ENCODE assay signal across 8 cellular contexts in the genomic region with DNA sequence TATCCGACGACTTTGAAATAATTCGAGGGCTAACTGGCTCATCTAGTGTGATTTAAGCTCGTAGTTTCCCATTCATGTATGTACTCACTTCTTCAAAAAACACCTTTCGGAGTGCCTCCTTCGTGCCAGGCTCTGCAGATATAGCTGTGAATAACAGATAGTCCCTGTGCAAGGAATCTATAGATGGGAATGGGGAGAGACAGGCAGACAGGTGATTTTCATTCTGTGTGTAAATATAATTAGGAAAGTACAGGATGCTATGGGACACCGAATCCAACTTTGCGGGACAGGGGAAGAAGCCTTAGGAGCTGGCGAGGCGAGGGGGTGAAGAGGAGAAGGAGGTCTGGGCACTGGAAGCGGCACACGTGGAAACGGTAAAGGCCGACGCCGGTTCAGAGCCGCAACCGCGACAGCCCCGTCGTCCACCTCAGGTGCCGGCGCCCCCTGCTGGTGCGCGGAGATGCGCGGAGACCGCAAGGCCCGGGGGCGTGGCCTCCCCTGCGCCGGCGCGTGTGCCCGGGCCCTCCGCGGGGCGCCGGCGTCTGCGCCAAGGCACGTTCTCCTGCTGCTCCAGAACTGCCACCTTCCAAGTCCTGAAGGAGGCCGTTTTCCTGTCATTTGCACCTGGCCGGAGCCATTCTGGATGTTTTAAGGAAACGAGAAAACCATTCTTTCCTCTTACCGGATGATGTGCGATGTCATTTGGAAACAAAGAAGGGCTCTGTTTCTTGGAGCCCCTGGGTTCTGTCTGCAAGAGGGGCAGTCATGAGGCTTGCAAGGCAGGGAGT. TPM values are rescaled to one million over a fixed set of nuclear protein-coding genes. Genes with fewer than 3 reads are reported as not detected.
DNase-seq lines count a peak whose midpoint lies in the region; ATAC-seq, FAIRE-seq and TF ChIP-seq lines count a peak whose summit lies in the region.

No MANE protein-coding gene starts in this region.

- H3K4me1 ChIP-seq in keratinocyte (ENCODE audit: control insufficient read depth, extremely low read depth, insufficient read depth, low read length): peaks cover 9% of the 10 kb centered on the region

- peak; percentile 73 to 95 (median 90) for TF ChIP-seq CTCF in keratinocyte (optimal IDR thresholded peaks at IDR 0.05 in 1 of 3, IDR thresholded peaks at IDR 0.05 in 1 of 3, conservative IDR thresholded peaks at IDR 0.05 in 1 of 3; ENCODE audit: extremely low read depth in 1 of 3, insufficient read depth in 2 of 3, low read length in 3 of 3)

- peak overlapping the region; percentile 85 for H2AFZ ChIP-seq in keratinocyte (ENCODE audit: control insufficient read depth, low read length)

- peaks cover 19% of the 10 kb centered on the region for H3K27me3 ChIP-seq in keratinocyte (ENCODE audit: control insufficient read depth, extremely low read depth, insufficient read depth, low read length)

- H3K36me3 ChIP-seq in keratinocyte (ENCODE audit: control insufficient read depth in 2 of 2, extremely low read depth in 1 of 2, insufficient read depth in 2 of 2, low read length in 2 of 2): no peaks in the 10 kb centered on the region

- no peak for FAIRE-seq in keratinocyte (lab: Jason Lieb, UNC)

- H3K4me3 ChIP-seq in keratinocyte (ENCODE audit: control insufficient read depth in 2 of 3, extremely low read depth in 1 of 3, insufficient read depth in 2 of 3, low read depth in 1 of 3, low read length in 3 of 3): peak overlapping the region in 2 of 3 experiments; percentile 30 to 41

- H3K79me2 ChIP-seq in keratinocyte (ENCODE audit: control insufficient read depth, insufficient read depth, low read length): no peaks in the 10 kb centered on the region

- no peaks in the 10 kb centered on the region for H3K9me1 ChIP-seq in keratinocyte (ENCODE audit: control insufficient read depth, extremely low read depth, insufficient read depth, low read length)

- in situ Hi-C loops in G401 (cut with HindIII; ENCODE audit: low sequenced_read_pairs): loop anchor here (5.0 kb wide), 1 partner anchor 63 kb away; no protein-coding TSS in a partner anchor

- ATAC-seq in HG02840 (IDR thresholded peaks at IDR 0.05; ENCODE audit: low FRiP score, unreplicated experiment): peak; percentile 60
- no peak for ATAC-seq in GM21528 (IDR thresholded peaks at IDR 0.05; ENCODE audit: low FRiP score, unreplicated experiment)

- H3K27ac ChIP-seq in caudate nucleus (ENCODE audit: low read depth, low read length): peak overlapping the region; percentile 58
- H3K27ac ChIP-seq in keratinocyte (ENCODE audit: control insufficient read depth, insufficient read depth, low read length): no peak overlapping the region

- no peaks in the 10 kb centered on the region for H4K20me1 ChIP-seq in keratinocyte (ENCODE audit: control insufficient read depth, extremely low read depth, insufficient read depth, low read length)

- dilution Hi-C loops in keratinocyte (cut with MboI; ENCODE audit: extremely low pct_ligation_motif_present, low sequenced_read_pairs): loop anchor here (25.0 kb wide), 1 partner anchor 252 kb away; no protein-coding TSS in a partner anchor

- DNase-seq in G401 (ENCODE audit: low spot score) (peak; percentile 81), NCI-H2107 treated with DMSO at 0.1 percent for 48 hours (lab: John Stamatoyannopoulos, UW; ENCODE audit: unreplicated experiment) (peak; percentile 47), caudate nucleus (lab: John Stamatoyannopoulos, UW) (peak in 56 of 61 donors; percentile 29 to 88 (median 76)), keratinocyte (ENCODE audit: low read depth, low spot score) (no peak)
- DNase-seq in activated CD4-positive, CD25-positive, alpha-beta regulatory T cell (lab: John Stamatoyannopoulos, UW): peak; percentile 76 to 87 (median 81)
- peak; percentile 93 for DNase-seq in stimulated activated CD4-positive, alpha-beta T cell treated with anti-CD3 and anti-CD28 coated beads, Interleukin-12 subunit alpha, Interleukin-12 subunit beta, amount 100 ng/mL, for 4 hours

- H3K9me3 ChIP-seq in keratinocyte (ENCODE audit: control insufficient read depth, low read depth, low read length): no peaks in the 10 kb centered on the region

- peak overlapping the region; percentile 84 for H3K4me2 ChIP-seq in keratinocyte (ENCODE audit: control insufficient read depth, extremely low read depth, insufficient read depth, low read depth, low read length)

- no peak overlapping the region for H3K9ac ChIP-seq in keratinocyte (ENCODE audit: control insufficient read depth, extremely low read depth, insufficient read depth, low read length)

RNA-seq across cellular contexts. Expression of gene CACNA1C, which starts 18.0 kb away (rescaled TPM):
- 1.7 and 2.8 TPM in 2 replicates for total RNA-seq in G401 (2014; rRNA removed; shearing (Covaris generic))
- not detected in 3 replicates for polyA plus RNA-seq in keratinocyte
- polyA plus RNA-seq in keratinocyte (2011; ENCODE audit: low read depth): not detected
- polyA plus RNA-seq in keratinocyte (2011; cell fraction: cytosol; rRNA removed): not detected in 2 replicates
- polyA plus RNA-seq in keratinocyte (2011; cell fraction: nucleus; rRNA removed): 0.03 TPM in 1 of 2 replicates, not detected in the other
- not detected in 2 replicates for polyA plus RNA-seq in keratinocyte (2012; ENCODE audit: low replicate concordance)
- polyA minus RNA-seq in keratinocyte: 0.03 TPM in 1 of 3 replicates, not detected in the others
- polyA minus RNA-seq in keratinocyte (2011; cell fraction: cytosol; rRNA and poly(A)+ RNA removed): not detected
- polyA minus RNA-seq in keratinocyte (2011; cell fraction: nucleus; rRNA and poly(A)+ RNA removed): not detected in 2 replicates

RNA-seq across cellular contexts. Expression of gene DCP1B, which starts 30.6 kb away (rescaled TPM):
- 17.4 and 20.6 TPM in 2 replicates for total RNA-seq in G401 (2014; rRNA removed; shearing (Covaris generic))
- polyA plus RNA-seq in keratinocyte: 9.7 to 12.2 TPM (median 10.6 TPM) in 3 replicates
- polyA plus RNA-seq in keratinocyte (2011; ENCODE audit: low read depth): 9.3 TPM
- polyA plus RNA-seq in keratinocyte (2011; cell fraction: cytosol; rRNA removed): 8.4 and 11.0 TPM in 2 replicates
- 10.5 and 11.7 TPM in 2 replicates for polyA plus RNA-seq in keratinocyte (2011; cell fraction: nucleus; rRNA removed)
- polyA plus RNA-seq in keratinocyte (2012; ENCODE audit: low replicate concordance): 4.6 and 4.8 TPM in 2 replicates
- 6.2 to 10.0 TPM (median 8.0 TPM) in 3 replicates for polyA minus RNA-seq in keratinocyte
- polyA minus RNA-seq in keratinocyte (2011; cell fraction: cytosol; rRNA and poly(A)+ RNA removed): 6.5 TPM
- 3.8 and 6.9 TPM in 2 replicates for polyA minus RNA-seq in keratinocyte (2011; cell fraction: nucleus; rRNA and poly(A)+ RNA removed)
